ENCODE assay signal across 15 cellular contexts in genomic region chr13:98462241-98462882, GRCh38.
DNase-seq lines count a peak whose midpoint lies in the region; ATAC-seq and TF ChIP-seq lines count a peak whose summit lies in the region.
"Had no signal": no experiment of that assay in that cellular context is flagged by ENCODE, and none has a peak within 500 bp of the region (broad histone marks: within the 10 kb centered on the region; RNA-seq: fewer than 3 reads in every experiment).

No MANE protein-coding gene starts in this region.

- no peaks in the 10 kb centered on the region for H3K27me3 Mint-ChIP-seq in natural killer cell treated with Interleukin-12 subunit alpha and Interleukin-12 subunit beta and Interleukin-15 and Interleukin-18, amount 100 ng/mL, for 72 hours
- H3K27me3 Mint-ChIP-seq in natural killer cell (ENCODE audit: low read depth in 2 of 2) = no peaks in the 10 kb centered on the region
- no peaks in the 10 kb centered on the region for H3K27me3 Mint-ChIP-seq in activated naive CD8-positive, alpha-beta T cell treated with anti-CD3 and anti-CD28 coated beads for 36 hours
- no peaks in the 10 kb centered on the region for H3K27me3 Mint-ChIP-seq in naive B cell
- H3K27me3 Mint-ChIP-seq: IgD-negative memory B cell had no signal

- TF ChIP-seq CTCF in natural killer cell (IDR thresholded peaks at IDR 0.05) (no peak), vagina (IDR thresholded peaks at IDR 0.05) (no peak)

- H3K4me1 Mint-ChIP-seq in natural killer cell treated with Interleukin-12 subunit alpha and Interleukin-12 subunit beta and Interleukin-15 and Interleukin-18, amount 100 ng/mL, for 72 hours (ENCODE audit: low read depth in 2 of 2) = peaks cover 0 to 21% of the 10 kb centered on the region in 2 donors
- peaks cover 10 to 15% of the 10 kb centered on the region in 2 donors for H3K4me1 Mint-ChIP-seq in natural killer cell
- H3K4me1 Mint-ChIP-seq in activated naive CD8-positive, alpha-beta T cell treated with anti-CD3 and anti-CD28 coated beads for 36 hours = peaks cover 19% of the 10 kb centered on the region
- H3K4me1 Mint-ChIP-seq in naive B cell = peaks cover 7 to 9% (median 7%) of the 10 kb centered on the region in 3 donors

- H3K4me3 ChIP-seq in vagina = no peak overlapping the region
- H3K4me3 ChIP-seq: HAP-1, left lung had no signal

- intact Hi-C loops in natural killer cell (cut with micrococcal nuclease) = no loop called here
- intact Hi-C loops in vagina (cut with DNase I) = no loop called here

- no peaks in the 10 kb centered on the region for H3K27me3 ChIP-seq in vagina
- H3K27me3 ChIP-seq: left lung, neutrophil had no signal

- peaks cover 0 to 52% of the 10 kb centered on the region in 2 donors for H3K36me3 ChIP-seq in vagina

- peaks cover 12% of the 10 kb centered on the region for H3K36me3 Mint-ChIP-seq in natural killer cell treated with Interleukin-12 subunit alpha and Interleukin-12 subunit beta and Interleukin-15 and Interleukin-18, amount 100 ng/mL, for 72 hours
- peaks cover 9% of the 10 kb centered on the region for H3K36me3 Mint-ChIP-seq in natural killer cell
- peaks cover 34% of the 10 kb centered on the region for H3K36me3 Mint-ChIP-seq in activated naive CD8-positive, alpha-beta T cell treated with anti-CD3 and anti-CD28 coated beads for 36 hours
- H3K36me3 Mint-ChIP-seq in naive B cell = peaks cover 20 to 21% of the 10 kb centered on the region in 2 donors

- no peak for DNase-seq in natural killer cell treated with Interleukin-12 subunit alpha and Interleukin-12 subunit beta and Interleukin-15 and Interleukin-18, amount 100 ng/mL, for 72 hours (ENCODE audit: low spot score)
- DNase-seq in natural killer cell = no peak
- DNase-seq in activated naive CD8-positive, alpha-beta T cell treated with anti-CD3 and anti-CD28 coated beads for 36 hours = no peak
- no peak for DNase-seq in naive B cell
- no peak for DNase-seq in vagina (ENCODE audit: extremely low spot score in 2 of 2)
- DNase-seq in HK-2 (ENCODE audit: unreplicated experiment) = no peak
- DNase-seq: activated T-cell treated with anti-CD3 and anti-CD28 coated beads, Interleukin-2, amount 50 U/mL, for 4 hours; DMS53 had no signal

- H3K9me3 ChIP-seq in vagina = no peaks in the 10 kb centered on the region
- H3K9me3 ChIP-seq: HAP-1, left lung, neutrophil had no signal

- no peak for TF ChIP-seq POLR2A in vagina (IDR thresholded peaks at IDR 0.05)

- H3K4me1 ChIP-seq in vagina = peaks cover 46% of the 10 kb centered on the region
- H3K4me1 ChIP-seq: HAP-1, left lung had no signal

- H3K9me3 Mint-ChIP-seq in natural killer cell treated with Interleukin-12 subunit alpha and Interleukin-12 subunit beta and Interleukin-15 and Interleukin-18, amount 100 ng/mL, for 72 hours = no peaks in the 10 kb centered on the region
- H3K9me3 Mint-ChIP-seq in natural killer cell (no peaks in the 10 kb centered on the region), naive B cell (no peaks in the 10 kb centered on the region)
- H3K9me3 Mint-ChIP-seq in activated naive CD8-positive, alpha-beta T cell treated with anti-CD3 and anti-CD28 coated beads for 36 hours = no peaks in the 10 kb centered on the region
- H3K9me3 Mint-ChIP-seq: activated T-cell treated with anti-CD3 and anti-CD28 coated beads, Interleukin-2, amount 50 U/mL, for 4 hours; IgD-negative memory B cell had no signal

- H3K27ac Mint-ChIP-seq in natural killer cell treated with Interleukin-12 subunit alpha and Interleukin-12 subunit beta and Interleukin-15 and Interleukin-18, amount 100 ng/mL, for 72 hours = peak overlapping the region in 1 of 2 donors; percentile 25
- H3K27ac Mint-ChIP-seq in natural killer cell (peak overlapping the region in 1 of 2 donors; percentile 6), naive B cell (peak overlapping the region in 4 of 6 donors; percentile 46 to 94 (median 78))
- peak overlapping the region; percentile 72 for H3K27ac Mint-ChIP-seq in activated naive CD8-positive, alpha-beta T cell treated with anti-CD3 and anti-CD28 coated beads for 36 hours

- ATAC-seq in natural killer cell treated with Interleukin-12 subunit alpha and Interleukin-12 subunit beta and Interleukin-15 and Interleukin-18, amount 100 ng/mL, for 72 hours = peak; percentile 4 to 56
- no peak for ATAC-seq in natural killer cell
- no peak for ATAC-seq in naive B cell (ENCODE audit: low read depth in 2 of 2)
- no peak for ATAC-seq in HG03196 (IDR thresholded peaks at IDR 0.05; ENCODE audit: unreplicated experiment)
- no peak for ATAC-seq in HG03039 (IDR thresholded peaks at IDR 0.05; ENCODE audit: unreplicated experiment)
- ATAC-seq: activated T-cell treated with anti-CD3 and anti-CD28 coated beads, Interleukin-2, amount 50 U/mL, for 4 hours; left lung; sciatic nerve had no signal

- H3K4me3 Mint-ChIP-seq in natural killer cell treated with Interleukin-12 subunit alpha and Interleukin-12 subunit beta and Interleukin-15 and Interleukin-18, amount 100 ng/mL, for 72 hours = no peak overlapping the region
- H3K4me3 Mint-ChIP-seq in natural killer cell = no peak overlapping the region
- no peak overlapping the region for H3K4me3 Mint-ChIP-seq in activated naive CD8-positive, alpha-beta T cell treated with anti-CD3 and anti-CD28 coated beads for 36 hours
- peak overlapping the region in 1 of 8 donors; percentile 42 for H3K4me3 Mint-ChIP-seq in naive B cell
- H3K4me3 Mint-ChIP-seq: activated T-cell treated with anti-CD3 and anti-CD28 coated beads, Interleukin-2, amount 50 U/mL, for 4 hours had no signal

- H3K27ac ChIP-seq in vagina = peak overlapping the region; percentile 45
- H3K27ac ChIP-seq: left lung, neutrophil had no signal

Comparison
In these comparisons a context has a peak if more than half of its experiments do, and no peak if none do; other contexts are left out.
1. ATAC-seq: peak in natural killer cell treated with Interleukin-12 subunit alpha and Interleukin-12 subunit beta and Interleukin-15 and Interleukin-18, amount 100 ng/mL, for 72 hours (2 of 2); none in natural killer cell (0 of 3), naive B cell (0 of 2), HG03196 (single experiment) and HG03039 (single experiment).